In the genomic region with DNA sequence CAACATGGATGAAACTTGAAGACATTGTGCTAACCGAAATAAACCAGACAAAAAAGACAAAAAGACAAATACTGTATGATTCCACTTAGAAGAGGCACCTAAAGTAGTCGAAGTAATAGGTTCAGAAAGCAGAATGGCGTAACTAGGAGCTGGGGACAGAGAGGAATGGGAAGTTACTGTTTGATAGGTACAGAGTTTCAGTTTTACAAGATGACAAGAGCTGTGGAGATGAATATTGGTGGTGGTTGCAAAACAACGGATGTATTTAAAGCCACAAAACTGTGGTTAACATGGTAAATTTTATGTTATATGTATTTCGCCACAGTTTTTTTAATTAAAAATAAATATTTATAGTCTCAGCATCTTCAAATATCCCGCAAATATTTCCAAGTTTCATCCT, we compare ENCODE assay signal across 17 cellular contexts.
"Had no signal": no experiment of that assay in that cellular context is flagged by ENCODE, and none has a peak within 500 bp of the region (broad histone marks: within the 10 kb centered on the region; RNA-seq: fewer than 3 reads in every experiment).

No MANE protein-coding gene starts in this region.

- H3K36me3 ChIP-seq: gastroesophageal sphincter, ovary, right lobe of liver, transverse colon had no signal

- H3K27ac ChIP-seq: gastroesophageal sphincter, ovary, right lobe of liver, testis, transverse colon had no signal

- H3K9me3 ChIP-seq: ovary, right lobe of liver, testis had no signal

- DNase-seq: activated CD4-positive, alpha-beta T cell treated with anti-CD3 and anti-CD28 coated beads, Interleukin-2, amount 10 ng/mL, durations not matched to agents 7 days and 5 days; activated CD4-positive, CD25-positive, alpha-beta regulatory T cell treated with anti-CD3 and anti-CD28 coated beads, Interleukin-2, amount 50 U/mL, for 72 hours; activated CD8-positive, alpha-beta T cell treated with anti-CD3 and anti-CD28 coated beads for 36 hours; activated naive CD8-positive, alpha-beta T cell treated with anti-CD3 and anti-CD28 coated beads, Interleukin-2, amount 50 U/mL, for 24 hours; activated T-cell treated with anti-CD3 and anti-CD28 coated beads, Interleukin-2, amount 50 U/mL, for 4 hours; amygdala; central memory CD4-positive, alpha-beta T cell; hippocampal formation; immature natural killer cell; naive thymus-derived CD4-positive, alpha-beta T cell; ovary; right lobe of liver; stimulated activated CD4-positive, alpha-beta T cell treated with anti-CD3 and anti-CD28 coated beads, Interleukin-2, amount 100 ng/mL, for 48 hours; stimulated activated naive CD4-positive, alpha-beta T cell treated with Interleukin-2 at 50 U/mL for 16 hours; testis; transverse colon had no signal

- H3K4me3 ChIP-seq: gastroesophageal sphincter, ovary, right lobe of liver, testis, transverse colon had no signal

- H3K4me1 ChIP-seq: gastroesophageal sphincter, right lobe of liver, testis, transverse colon had no signal

- H3K27me3 ChIP-seq: gastroesophageal sphincter, ovary, right lobe of liver, testis, transverse colon had no signal
